ENCODE assay signal across 8 cellular contexts in genomic region chr21:46297311-46298082, GRCh38. TPM values are rescaled to one million over a fixed set of nuclear protein-coding genes. Genes with fewer than 3 reads are reported as not detected.
A peak's percentile ranks its signal among the peaks of the same experiment; 100 is the strongest.
DNase-seq lines count a peak whose midpoint lies in the region; ATAC-seq and TF ChIP-seq lines count a peak whose summit lies in the region.

No MANE protein-coding gene starts in this region.

- H3K27me3 ChIP-seq in heart right ventricle (peaks cover 0 to 13% (median 0%) of the 10 kb centered on the region in 7 donors), rectal smooth muscle tissue (ENCODE audit: control insufficient read depth, insufficient read depth, low read length) (no peaks in the 10 kb centered on the region)

- POLR2A ChIA-PET in activated CD8-positive, alpha-beta T cell treated with anti-CD3 and anti-CD28 coated beads, Interleukin-2, amount 10 ng/mL, durations not matched to agents 7 days and 5 days (lab: Charles Lee): interaction anchor here (0.5 to 2.2 kb wide), 6 partner anchors 10 to 1959 kb away, joined by 3 to 7 read pairs (median 3); no protein-coding TSS in a partner anchor

- H3K27ac Mint-ChIP-seq in Calu3 (ENCODE audit: unreplicated experiment): no peak overlapping the region
- no peak overlapping the region for H3K27ac Mint-ChIP-seq in activated CD8-positive, alpha-beta T cell treated with anti-CD3 and anti-CD28 coated beads, Interleukin-2, amount 10 ng/mL, durations not matched to agents 7 days and 5 days
- H3K27ac Mint-ChIP-seq in osteocyte (ENCODE audit: unreplicated experiment): no peak overlapping the region

- intact Hi-C loops in Calu3 (cut with micrococcal nuclease; ENCODE audit: unreplicated experiment): no loop called here
- intact Hi-C loops in heart right ventricle (cut with DNase I): no loop called here

- TF ChIP-seq CTCF in Calu3 (IDR thresholded peaks at IDR 0.05; ENCODE audit: unreplicated experiment) (no peak), heart right ventricle (IDR thresholded peaks at IDR 0.05) (no peak), osteocyte (IDR thresholded peaks at IDR 0.05) (no peak)

- peak; percentile 14 for ATAC-seq in activated CD8-positive, alpha-beta T cell treated with anti-CD3 and anti-CD28 coated beads, Interleukin-2, amount 10 ng/mL, durations not matched to agents 7 days and 5 days
- peak; percentile 17 to 65 (median 44) for ATAC-seq in heart right ventricle
- ATAC-seq in GM21367 (IDR thresholded peaks at IDR 0.05; ENCODE audit: unreplicated experiment): no peak

- H3K9me3 ChIP-seq in heart right ventricle: no peaks in the 10 kb centered on the region

- H3K36me3 Mint-ChIP-seq in Calu3 (ENCODE audit: insufficient read depth, unreplicated experiment) (peaks cover 32% of the 10 kb centered on the region), osteocyte (ENCODE audit: unreplicated experiment) (peaks cover 4% of the 10 kb centered on the region)
- H3K36me3 Mint-ChIP-seq in activated CD8-positive, alpha-beta T cell treated with anti-CD3 and anti-CD28 coated beads, Interleukin-2, amount 10 ng/mL, durations not matched to agents 7 days and 5 days (ENCODE audit: low read depth): peaks cover 36% of the 10 kb centered on the region

- H3K36me3 ChIP-seq in heart right ventricle: peaks cover 0 to 19% (median 0%) of the 10 kb centered on the region in 9 donors
- H3K36me3 ChIP-seq in rectal smooth muscle tissue (ENCODE audit: control insufficient read depth, insufficient read depth, low read length): no peaks in the 10 kb centered on the region

- H3K4me3 Mint-ChIP-seq in Calu3 (ENCODE audit: low read depth, unreplicated experiment): peak overlapping the region; percentile 39
- H3K4me3 Mint-ChIP-seq in activated CD8-positive, alpha-beta T cell treated with anti-CD3 and anti-CD28 coated beads, Interleukin-2, amount 10 ng/mL, durations not matched to agents 7 days and 5 days: peak overlapping the region; percentile 40
- no peak overlapping the region for H3K4me3 Mint-ChIP-seq in osteocyte (ENCODE audit: unreplicated experiment)

- peak overlapping the region; percentile 5 to 73 (median 52) for H3K4me3 ChIP-seq in heart right ventricle
- peak overlapping the region; percentile 48 for H3K4me3 ChIP-seq in rectal smooth muscle tissue (ENCODE audit: low read length)

- H3K27me3 Mint-ChIP-seq in Calu3 (ENCODE audit: unreplicated experiment): no peaks in the 10 kb centered on the region
- H3K27me3 Mint-ChIP-seq in activated CD8-positive, alpha-beta T cell treated with anti-CD3 and anti-CD28 coated beads, Interleukin-2, amount 10 ng/mL, durations not matched to agents 7 days and 5 days (ENCODE audit: low read depth): no peaks in the 10 kb centered on the region
- no peaks in the 10 kb centered on the region for H3K27me3 Mint-ChIP-seq in osteocyte (ENCODE audit: unreplicated experiment)

- CTCF ChIA-PET in Calu3 (lab: Charles Lee): no interaction called here
- CTCF ChIA-PET in activated CD8-positive, alpha-beta T cell treated with anti-CD3 and anti-CD28 coated beads, Interleukin-2, amount 10 ng/mL, durations not matched to agents 7 days and 5 days (lab: Charles Lee): no interaction called here

- no peak overlapping the region for H3K9ac ChIP-seq in rectal smooth muscle tissue (ENCODE audit: low read length)

- H3K4me1 Mint-ChIP-seq in Calu3 (ENCODE audit: low read depth, unreplicated experiment): no peaks in the 10 kb centered on the region
- peaks cover 21% of the 10 kb centered on the region for H3K4me1 Mint-ChIP-seq in activated CD8-positive, alpha-beta T cell treated with anti-CD3 and anti-CD28 coated beads, Interleukin-2, amount 10 ng/mL, durations not matched to agents 7 days and 5 days (ENCODE audit: low read depth)
- H3K4me1 Mint-ChIP-seq in osteocyte (ENCODE audit: unreplicated experiment): peaks cover 11% of the 10 kb centered on the region

- H3K27ac ChIP-seq in heart right ventricle: peak overlapping the region; percentile 67 to 87 (median 78)
- H3K27ac ChIP-seq in rectal smooth muscle tissue (ENCODE audit: low read depth, low read length): no peak overlapping the region

- DNase-seq in Calu3 (no peak), heart right ventricle (peak; percentile 30 to 41), NCI-H82 (lab: John Stamatoyannopoulos, UW) (no peak), osteocyte (ENCODE audit: extremely low spot score, unreplicated experiment) (no peak), EL (no peak)
- DNase-seq in activated CD8-positive, alpha-beta T cell treated with anti-CD3 and anti-CD28 coated beads, Interleukin-2, amount 10 ng/mL, durations not matched to agents 7 days and 5 days: no peak

- BruUV-seq in Calu3 (replicated peaks; lab: Mats Ljungman, UMichigan): TSS peak; percentile 26

- H3K4me1 ChIP-seq in heart right ventricle (peaks cover 9 to 37% (median 31%) of the 10 kb centered on the region in 9 donors), rectal smooth muscle tissue (ENCODE audit: control insufficient read depth, insufficient read depth, low read length) (no peaks in the 10 kb centered on the region)

- no peaks in the 10 kb centered on the region for H3K9me3 Mint-ChIP-seq in Calu3 (ENCODE audit: low read depth, unreplicated experiment)
- no peaks in the 10 kb centered on the region for H3K9me3 Mint-ChIP-seq in activated CD8-positive, alpha-beta T cell treated with anti-CD3 and anti-CD28 coated beads, Interleukin-2, amount 10 ng/mL, durations not matched to agents 7 days and 5 days (ENCODE audit: insufficient read depth)
- no peaks in the 10 kb centered on the region for H3K9me3 Mint-ChIP-seq in osteocyte (ENCODE audit: unreplicated experiment)

- 2 to 5% methylated on average over 73 to 77 of the region's 77 CpGs for WGBS in heart right ventricle, 2 donors

RNA-seq across cellular contexts. Expression of gene YBEY, which starts 11.4 kb away (rescaled TPM):
- total RNA-seq in Calu3 (2022) (10.4 and 11.3 TPM in 2 replicates), heart right ventricle (10 to 100 TPM; 11.9 to 25.7 (median 16.7) TPM), osteocyte (17.9 and 18.2 TPM in 2 replicates)
- 10 to 100 TPM; 13.4 to 15.2 TPM for total RNA-seq in activated CD8-positive, alpha-beta T cell treated with anti-CD3 and anti-CD28 coated beads, Interleukin-2, amount 10 ng/mL, durations not matched to agents 7 days and 5 days
- 10 to 100 TPM; 15.8 to 18.1 TPM for polyA plus RNA-seq in heart right ventricle

RNA-seq across cellular contexts. Expression of gene MCM3AP, which starts 12.1 kb away (rescaled TPM):
- 64.1 and 66.5 TPM in 2 replicates for total RNA-seq in Calu3 (2022)
- total RNA-seq in activated CD8-positive, alpha-beta T cell treated with anti-CD3 and anti-CD28 coated beads, Interleukin-2, amount 10 ng/mL, durations not matched to agents 7 days and 5 days: 100 to 1,000 TPM; 106 to 113 TPM
- total RNA-seq in heart right ventricle: 10 to 100 TPM; 45.6 to 68.4 (median 53.9) TPM
- polyA plus RNA-seq in heart right ventricle: 10 to 100 TPM; 31.0 to 37.1 TPM
- 99.4 and 105 TPM in 2 replicates for total RNA-seq in osteocyte

RNA-seq across cellular contexts. Expression of gene C21orf58, which starts 26.2 kb away (rescaled TPM):
- 23.4 and 28.2 TPM in 2 replicates for total RNA-seq in Calu3 (2022)
- total RNA-seq in activated CD8-positive, alpha-beta T cell treated with anti-CD3 and anti-CD28 coated beads, Interleukin-2, amount 10 ng/mL, durations not matched to agents 7 days and 5 days: 10 to 100 TPM; 59.0 to 65.4 TPM
- total RNA-seq in heart right ventricle: 1 to 10 TPM in 8 of 10 donors, under 1 TPM in 2; 0.98 to 2.0 (median 1.3) TPM
- 1 to 10 TPM in 1 of 2 donors, under 1 TPM in 1; 0.51 to 2.9 TPM for polyA plus RNA-seq in heart right ventricle
- total RNA-seq in osteocyte: 6.9 and 9.1 TPM in 2 replicates

RNA-seq across cellular contexts. Expression of gene PCNT, which starts 26.5 kb away (rescaled TPM):
- total RNA-seq in Calu3 (2022) (32.2 and 34.3 TPM in 2 replicates), heart right ventricle (10 to 100 TPM; 17.5 to 58.6 (median 29.7) TPM), osteocyte (38.9 and 42.5 TPM in 2 replicates)
- 10 to 100 TPM; 89.0 to 98.8 TPM for total RNA-seq in activated CD8-positive, alpha-beta T cell treated with anti-CD3 and anti-CD28 coated beads, Interleukin-2, amount 10 ng/mL, durations not matched to agents 7 days and 5 days
- 10 to 100 TPM; 23.0 to 25.4 TPM for polyA plus RNA-seq in heart right ventricle

Comparison
In these comparisons a context has a peak if more than half of its experiments do, and no peak if none do; other contexts are left out.
1. DNase-seq: peak in heart right ventricle (2 of 2); none in Calu3 (single experiment), activated CD8-positive, alpha-beta T cell treated with anti-CD3 and anti-CD28 coated beads, Interleukin-2, amount 10 ng/mL, durations not matched to agents 7 days and 5 days (single experiment), NCI-H82 (single experiment), osteocyte (single experiment) and EL (single experiment).